8 cellular contexts compared by ENCODE assay signal in the genomic region with DNA sequence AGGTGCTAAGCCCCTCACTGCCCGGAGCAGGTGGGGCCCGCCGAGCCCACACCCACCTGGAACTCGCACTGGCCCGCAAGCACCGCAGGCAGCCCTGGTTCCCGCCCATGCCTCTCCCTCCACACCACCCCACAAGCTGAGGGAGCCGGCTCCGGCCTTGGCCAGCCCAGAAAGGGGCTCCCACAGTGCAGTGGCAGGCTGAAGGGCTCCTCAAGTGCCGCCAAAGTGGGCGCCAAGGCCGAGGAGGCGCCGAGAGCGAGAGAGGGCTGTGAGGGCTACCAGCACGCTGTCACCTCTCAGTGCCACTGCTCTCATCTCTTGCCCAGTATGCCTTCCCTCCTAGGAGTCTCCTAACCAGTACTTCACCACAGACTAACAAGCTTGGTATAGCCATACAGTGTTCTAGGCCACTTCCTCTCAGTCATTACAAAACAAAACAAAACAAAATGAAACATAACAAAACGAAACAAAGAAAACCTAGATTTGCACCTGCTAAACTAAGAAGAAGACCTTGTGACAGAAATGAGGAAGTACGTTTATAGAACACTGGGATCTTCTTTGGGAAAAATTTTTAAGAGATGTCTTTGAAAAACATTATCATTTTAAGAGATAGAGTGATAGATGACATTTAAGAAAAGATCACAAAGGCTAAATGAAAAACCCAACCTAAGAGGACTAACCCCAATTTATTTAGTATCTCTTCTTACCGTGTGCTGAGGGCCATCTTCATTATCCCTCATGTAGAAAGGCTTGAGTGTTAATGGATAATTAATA. TPM values are rescaled to one million over a fixed set of nuclear protein-coding genes. Genes with fewer than 3 reads are reported as not detected.
DNase-seq lines count a peak whose midpoint lies in the region; ATAC-seq and TF ChIP-seq lines count a peak whose summit lies in the region.

No MANE protein-coding gene starts in this region.

- TF ChIP-seq EP300 in ovary (IDR thresholded peaks at IDR 0.05) = no peak

- no peaks in the 10 kb centered on the region for H3K9me3 ChIP-seq in OCI-LY3 (ENCODE audit: insufficient read depth, low read length)
- no peaks in the 10 kb centered on the region for H3K9me3 ChIP-seq in right lobe of liver
- no peaks in the 10 kb centered on the region for H3K9me3 ChIP-seq in ovary

- DNase-seq in right lobe of liver = peak in 2 of 3 donors; percentile 22 to 51
- DNase-seq in NCI-H2081 (lab: John Stamatoyannopoulos, UW) = no peak
- DNase-seq in NK-92 treated with Interleukin-12 subunit alpha and Interleukin-12 subunit beta, amount 100 ng/mL, for 24 hours (lab: John Stamatoyannopoulos, UW) = no peak
- no peak for DNase-seq in NCI-H2107 (lab: John Stamatoyannopoulos, UW)
- DNase-seq in ovary = no peak

- peak overlapping the region; percentile 93 for H3K27ac ChIP-seq in OCI-LY3 (ENCODE audit: low read length)
- H3K27ac ChIP-seq in right lobe of liver = no peak overlapping the region
- no peak overlapping the region for H3K27ac ChIP-seq in ovary

- ATAC-seq in GM18858 (IDR thresholded peaks at IDR 0.05; ENCODE audit: unreplicated experiment) = peak; percentile 96
- peak; percentile 99 for ATAC-seq in HG02610 (IDR thresholded peaks at IDR 0.05; ENCODE audit: unreplicated experiment)
- peak; percentile 20 to 58 (median 44) for ATAC-seq in right lobe of liver

- H3K79me2 ChIP-seq in OCI-LY3 (ENCODE audit: low read length) = no peaks in the 10 kb centered on the region

- H4K20me1 ChIP-seq in OCI-LY3 (ENCODE audit: insufficient read depth, low read length) = no peaks in the 10 kb centered on the region

- intact Hi-C loops in right lobe of liver (cut with DNase I) (no loop called here), ovary (cut with DNase I) (no loop called here)

- H3K4me3 ChIP-seq in OCI-LY3 (ENCODE audit: low read length) (peak overlapping the region; percentile 59), right lobe of liver (no peak overlapping the region), ovary (no peak overlapping the region)

- TF ChIP-seq POLR2A in right lobe of liver (IDR thresholded peaks at IDR 0.05) = no peak
- TF ChIP-seq POLR2A in ovary (IDR thresholded peaks at IDR 0.05) = no peak

- TF ChIP-seq CTCF in OCI-LY3 (IDR thresholded peaks at IDR 0.05; ENCODE audit: low read depth, low read length) (no peak), right lobe of liver (IDR thresholded peaks at IDR 0.05) (no peak), ovary (IDR thresholded peaks at IDR 0.05) (no peak)

- peaks cover 31% of the 10 kb centered on the region for H3K36me3 ChIP-seq in OCI-LY3 (replicated peaks; ENCODE audit: low read depth, low read length)
- H3K36me3 ChIP-seq in right lobe of liver = no peaks in the 10 kb centered on the region
- H3K36me3 ChIP-seq in ovary = no peaks in the 10 kb centered on the region

- H3K4me1 ChIP-seq in OCI-LY3 (ENCODE audit: low read length) (peaks cover 43% of the 10 kb centered on the region), right lobe of liver (no peaks in the 10 kb centered on the region), ovary (ENCODE audit: insufficient read depth) (no peaks in the 10 kb centered on the region)

- peak overlapping the region; percentile 58 for H3K4me2 ChIP-seq in OCI-LY3 (ENCODE audit: low read length)

- H3K27me3 ChIP-seq in OCI-LY3 (ENCODE audit: low read depth, low read length) = no peaks in the 10 kb centered on the region
- H3K27me3 ChIP-seq in right lobe of liver = no peaks in the 10 kb centered on the region
- H3K27me3 ChIP-seq in ovary = no peaks in the 10 kb centered on the region

- WGBS in right lobe of liver (ENCODE audit: insufficient coverage, low coverage, low lambda C conversion rate, missing lambda C conversion rate) = 68% methylated on average over 9 of the region's 19 CpGs
- 92 to 96% (median 96%) methylated on average over 16 to 19 of the region's 19 CpGs for WGBS in ovary, 3 donors

- no peak overlapping the region for H2AFZ ChIP-seq in OCI-LY3 (ENCODE audit: low read depth, low read length)

- H3K9ac ChIP-seq in OCI-LY3 (ENCODE audit: low read length) = peak overlapping the region; percentile 69

RNA-seq across cellular contexts. Expression of gene GAB2, which starts 47.7 kb away (rescaled TPM):
- total RNA-seq in right lobe of liver (10 to 100 TPM in 1 of 6 experiments, 1 to 10 TPM in 5; 3.8 to 10.2 (median 4.5) TPM), ovary (10 to 100 TPM; 34.9 to 64.6 (median 50.5) TPM)
- polyA plus RNA-seq in ovary = 10 to 100 TPM; 30.9 to 33.9 TPM

Comparison
In these comparisons a context has a peak if more than half of its experiments do, and no peak if none do; other contexts are left out.
1. ATAC-seq: peak in every context shown above with its lines; median percentile 99 in HG02610; 96 in GM18858; 44 in right lobe of liver.
2. DNase-seq: peak in right lobe of liver (2 of 3); none in NCI-H2081 (0 of 2), NK-92 treated with Interleukin-12 subunit alpha and Interleukin-12 subunit beta, amount 100 ng/mL, for 24 hours (single experiment), NCI-H2107 (single experiment) and ovary (0 of 5).